In genomic region chr6:5763871-5764270, GRCh38 we compare ENCODE assay signal across 12 cellular contexts.
DNase-seq lines count a peak whose midpoint lies in the region; ATAC-seq and TF ChIP-seq lines count a peak whose summit lies in the region.
"Had no signal": no experiment of that assay in that cellular context is flagged by ENCODE, and none has a peak within 500 bp of the region (broad histone marks: within the 10 kb centered on the region; RNA-seq: fewer than 3 reads in every experiment).

No MANE protein-coding gene starts in this region.

- TF ChIP-seq CTCF in AG10803 (conservative IDR thresholded peaks at IDR 0.05; ENCODE audit: low read length) = no peak
- TF ChIP-seq CTCF in GM20000 (IDR thresholded peaks at IDR 0.05; ENCODE audit: extremely low read depth, missing control alignments) = no peak
- no peak for TF ChIP-seq CTCF in NB4 (IDR thresholded peaks at IDR 0.05; ENCODE audit: low read depth, low read length)
- no peak for TF ChIP-seq CTCF in kidney epithelial cell (IDR thresholded peaks at IDR 0.05; ENCODE audit: insufficient read depth, low read length, poor library complexity, severe bottlenecking)

- H3K4me3 ChIP-seq in AG10803 (ENCODE audit: low read length) = no peak overlapping the region
- no peak overlapping the region for H3K4me3 ChIP-seq in NB4 (ENCODE audit: low read depth, low read length)
- no peak overlapping the region for H3K4me3 ChIP-seq in kidney epithelial cell (ENCODE audit: low read depth, low read length)
- H3K4me3 ChIP-seq: skin epidermis, stomach had no signal

- H3K36me3 ChIP-seq in kidney epithelial cell (ENCODE audit: control insufficient read depth, insufficient read depth, low read length) = no peaks in the 10 kb centered on the region
- H3K36me3 ChIP-seq: stomach had no signal

- ATAC-seq in HG02610 (IDR thresholded peaks at IDR 0.05; ENCODE audit: unreplicated experiment) = no peak
- ATAC-seq: left lobe of liver had no signal

- H3K27me3 ChIP-seq in kidney epithelial cell (ENCODE audit: control insufficient read depth, insufficient read depth, low read length) = no peaks in the 10 kb centered on the region
- H3K27me3 ChIP-seq: stomach had no signal

- DNase-seq in AG10803 (ENCODE audit: low read depth) = peak; percentile 6
- peak; percentile 36 for DNase-seq in GM20000 (ENCODE audit: low spot score)
- DNase-seq in NB4 (ENCODE audit: low read depth) = peak; percentile 20
- peak; percentile 51 for DNase-seq in kidney epithelial cell (ENCODE audit: low read depth)
- DNase-seq in HCEC 1CT = no peak
- DNase-seq in T1000 (lab: John Stamatoyannopoulos, UW) = no peak
- no peak for DNase-seq in activated CD4-positive, CD25-positive, alpha-beta regulatory T cell (lab: John Stamatoyannopoulos, UW)
- DNase-seq: activated effector memory CD4-positive, alpha-beta T cell treated with anti-CD3 and anti-CD28 coated beads, Interleukin-2, amount 50 U/mL, for 16 hours; stomach had no signal

- no peak for TF ChIP-seq POLR2A in NB4 (IDR thresholded peaks at IDR 0.05; ENCODE audit: extremely low read depth, insufficient read length)

Comparison
In these comparisons a context has a peak if more than half of its experiments do, and no peak if none do; other contexts are left out.
1. DNase-seq: peak in AG10803 (single experiment), GM20000 (single experiment), NB4 (single experiment) and kidney epithelial cell (single experiment); none in HCEC 1CT (single experiment), T1000 (single experiment) and activated CD4-positive, CD25-positive, alpha-beta regulatory T cell (0 of 4).